9 cellular contexts compared by ENCODE assay signal in the genomic region with DNA sequence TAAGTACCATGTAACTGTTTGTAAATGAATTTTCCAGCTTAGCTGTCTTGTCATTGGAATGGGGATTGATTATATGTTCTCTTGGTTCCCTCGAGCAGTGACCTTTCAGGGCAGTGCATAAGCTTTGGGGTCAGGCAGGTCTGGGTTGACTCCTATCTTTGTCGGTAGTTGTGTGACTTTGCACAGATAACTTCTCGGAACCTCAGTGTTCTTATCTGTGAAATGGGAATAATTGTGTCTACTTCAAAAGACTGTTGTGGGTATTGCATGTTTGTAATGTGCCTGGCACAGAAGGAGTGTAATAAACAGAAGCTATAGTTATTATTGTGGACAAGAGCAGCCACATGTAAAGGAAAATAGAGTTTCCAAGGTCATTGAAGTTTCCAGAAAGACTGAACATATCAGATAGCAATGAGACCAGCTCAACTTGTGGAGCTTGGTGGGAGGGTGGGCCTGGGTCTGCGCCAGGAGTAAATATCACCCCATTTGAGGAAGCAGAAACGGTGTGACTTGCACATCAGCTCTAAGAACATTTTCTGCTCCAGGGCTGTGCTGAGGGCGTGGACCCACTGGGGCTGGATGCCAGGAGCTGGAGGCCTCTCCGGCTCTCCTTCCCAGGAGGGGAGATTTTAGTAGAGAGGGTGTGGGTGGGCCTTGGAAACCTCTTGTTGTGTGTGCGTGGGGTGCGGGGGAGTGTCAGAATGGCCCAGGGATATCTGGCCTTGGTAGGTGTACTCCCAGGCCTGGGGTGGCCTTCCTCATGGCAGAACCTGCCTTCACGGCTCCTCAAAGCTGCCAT. TPM values are rescaled to one million over a fixed set of nuclear protein-coding genes. Genes with fewer than 3 reads are reported as not detected.
A peak's percentile ranks its signal among the peaks of the same experiment; 100 is the strongest.
DNase-seq lines count a peak whose midpoint lies in the region; ATAC-seq and TF ChIP-seq lines count a peak whose summit lies in the region.
"Had no signal": no experiment of that assay in that cellular context is flagged by ENCODE, and none has a peak within 500 bp of the region (broad histone marks: within the 10 kb centered on the region; RNA-seq: fewer than 3 reads in every experiment).

No MANE protein-coding gene starts in this region.

- TF ChIP-seq CTCF in Peyer's patch (IDR thresholded peaks at IDR 0.05) (no peak), upper lobe of right lung (IDR thresholded peaks at IDR 0.05) (no peak)

- peak in 2 of 3 donors; percentile 58 to 67 for DNase-seq in Peyer's patch
- DNase-seq in upper lobe of right lung, result peak; percentile 88
- no peak for DNase-seq in AG08395 (ENCODE audit: low spot score)
- DNase-seq in hypothalamus (lab: John Stamatoyannopoulos, UW), result no peak
- no peak for DNase-seq in SW 1271 (lab: John Stamatoyannopoulos, UW)
- DNase-seq: DMS153, NCI-H345 had no signal

- H3K9me3 ChIP-seq in Peyer's patch (no peaks in the 10 kb centered on the region), mucosa of rectum (ENCODE audit: control insufficient read depth in 2 of 2, low read length in 2 of 2) (no peaks in the 10 kb centered on the region), upper lobe of right lung (no peaks in the 10 kb centered on the region)

- H3K4me1 ChIP-seq in Peyer's patch (peaks cover 0 to 29% (median 14%) of the 10 kb centered on the region in 4 donors), mucosa of rectum (ENCODE audit: control insufficient read depth in 2 of 2, insufficient read depth in 2 of 2, low read length in 2 of 2) (peaks cover 29 to 40% of the 10 kb centered on the region in 2 donors), upper lobe of right lung (peaks cover 53% of the 10 kb centered on the region)

- H3K27ac ChIP-seq in Peyer's patch, result peak overlapping the region; percentile 36 to 71 (median 53)
- peak overlapping the region; percentile 46 to 76 for H3K27ac ChIP-seq in mucosa of rectum (ENCODE audit: low read depth in 2 of 2, low read length in 2 of 2)
- peak overlapping the region; percentile 99 for H3K27ac ChIP-seq in upper lobe of right lung

- no peaks in the 10 kb centered on the region for H3K27me3 ChIP-seq in Peyer's patch
- H3K27me3 ChIP-seq in mucosa of rectum (ENCODE audit: control insufficient read depth in 2 of 2, insufficient read depth in 2 of 2, low read length in 2 of 2), result no peaks in the 10 kb centered on the region
- no peaks in the 10 kb centered on the region for H3K27me3 ChIP-seq in upper lobe of right lung

- intact Hi-C loops in upper lobe of right lung (cut with DNase I), result no loop called here

- TF ChIP-seq POLR2A in Peyer's patch (IDR thresholded peaks at IDR 0.05), result no peak

- H3K4me3 ChIP-seq in Peyer's patch (no peak overlapping the region), mucosa of rectum (ENCODE audit: low read length in 2 of 2) (no peak overlapping the region), upper lobe of right lung (no peak overlapping the region)

- ATAC-seq in esophagus mucosa, result peak; percentile 55
- ATAC-seq in upper lobe of right lung, result peak; percentile 4

- peak overlapping the region in 1 of 2 donors; percentile 12 for H3K9ac ChIP-seq in mucosa of rectum (ENCODE audit: low read depth in 1 of 2, low read length in 2 of 2)

- H3K36me3 ChIP-seq in Peyer's patch, result no peaks in the 10 kb centered on the region
- no peaks in the 10 kb centered on the region for H3K36me3 ChIP-seq in mucosa of rectum (ENCODE audit: control insufficient read depth in 2 of 2, insufficient read depth in 2 of 2, low read length in 2 of 2)
- H3K36me3 ChIP-seq in upper lobe of right lung, result no peaks in the 10 kb centered on the region

RNA-seq across cellular contexts. Expression of gene FOS, which starts 19.8 kb away (rescaled TPM):
- total RNA-seq in Peyer's patch (1,000 to 10,000 TPM in 1 of 4 donors, 100 to 1,000 TPM in 3; 267 to 2,466 (median 503) TPM), esophagus mucosa (125 TPM), upper lobe of right lung (204 TPM)

Comparison
In these comparisons a context has a peak if more than half of its experiments do, and no peak if none do; other contexts are left out.
1. DNase-seq: peak in Peyer's patch (2 of 3) and upper lobe of right lung (single experiment); none in AG08395 (single experiment), hypothalamus (0 of 51) and SW 1271 (0 of 2).
2. Peak in every context shown above with its lines, with median percentiles within 50 percentile points of each other: H3K27ac ChIP-seq.